In the genomic region with DNA sequence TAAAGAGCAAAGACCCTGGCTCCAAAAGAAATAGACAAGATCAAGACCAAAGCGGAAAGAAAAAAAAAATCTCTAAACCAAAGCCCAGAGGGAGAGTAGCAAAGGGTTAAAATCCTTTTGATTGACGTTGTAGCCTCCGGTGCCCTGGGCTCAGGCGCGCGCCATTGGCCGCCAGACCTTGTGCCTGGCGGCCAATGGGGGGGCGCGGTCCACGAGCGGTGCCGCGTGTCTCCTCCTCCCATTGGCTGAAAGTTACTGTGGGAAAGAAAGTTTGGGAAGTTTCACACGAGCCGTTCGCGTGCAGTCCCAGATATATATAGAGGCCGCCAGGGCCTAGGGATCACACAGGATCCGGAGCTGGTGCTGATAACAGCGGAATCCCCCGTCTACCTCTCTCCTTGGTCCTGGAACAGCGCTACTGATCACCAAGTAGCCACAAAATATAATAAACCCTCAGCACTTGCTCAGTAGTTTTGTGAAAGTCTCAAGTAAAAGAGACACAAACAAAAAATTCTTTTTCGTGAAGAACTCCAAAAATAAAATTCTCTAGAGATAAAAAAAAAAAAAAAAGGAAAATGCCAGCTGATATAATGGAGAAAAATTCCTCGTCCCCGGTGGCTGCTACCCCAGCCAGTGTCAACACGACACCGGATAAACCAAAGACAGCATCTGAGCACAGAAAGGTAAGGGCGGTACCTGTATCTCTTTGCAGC, we compare ENCODE assay signal across 1 cellular context.
TF ChIP-seq lines count a peak whose summit lies in the region.

A gene with protein sequence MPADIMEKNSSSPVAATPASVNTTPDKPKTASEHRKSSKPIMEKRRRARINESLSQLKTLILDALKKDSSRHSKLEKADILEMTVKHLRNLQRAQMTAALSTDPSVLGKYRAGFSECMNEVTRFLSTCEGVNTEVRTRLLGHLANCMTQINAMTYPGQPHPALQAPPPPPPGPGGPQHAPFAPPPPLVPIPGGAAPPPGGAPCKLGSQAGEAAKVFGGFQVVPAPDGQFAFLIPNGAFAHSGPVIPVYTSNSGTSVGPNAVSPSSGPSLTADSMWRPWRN (plus strand): TSS at position 343 of the 713 bp plus-strand sequence. CDS start 233 bp downstream, at position 576.

TF ChIP-seq in GM12878, 131 proteins besides CTCF, POLR2A, EP300 and RAD21 (continued from another document):
- TF ChIP-seq, protein P1, sequence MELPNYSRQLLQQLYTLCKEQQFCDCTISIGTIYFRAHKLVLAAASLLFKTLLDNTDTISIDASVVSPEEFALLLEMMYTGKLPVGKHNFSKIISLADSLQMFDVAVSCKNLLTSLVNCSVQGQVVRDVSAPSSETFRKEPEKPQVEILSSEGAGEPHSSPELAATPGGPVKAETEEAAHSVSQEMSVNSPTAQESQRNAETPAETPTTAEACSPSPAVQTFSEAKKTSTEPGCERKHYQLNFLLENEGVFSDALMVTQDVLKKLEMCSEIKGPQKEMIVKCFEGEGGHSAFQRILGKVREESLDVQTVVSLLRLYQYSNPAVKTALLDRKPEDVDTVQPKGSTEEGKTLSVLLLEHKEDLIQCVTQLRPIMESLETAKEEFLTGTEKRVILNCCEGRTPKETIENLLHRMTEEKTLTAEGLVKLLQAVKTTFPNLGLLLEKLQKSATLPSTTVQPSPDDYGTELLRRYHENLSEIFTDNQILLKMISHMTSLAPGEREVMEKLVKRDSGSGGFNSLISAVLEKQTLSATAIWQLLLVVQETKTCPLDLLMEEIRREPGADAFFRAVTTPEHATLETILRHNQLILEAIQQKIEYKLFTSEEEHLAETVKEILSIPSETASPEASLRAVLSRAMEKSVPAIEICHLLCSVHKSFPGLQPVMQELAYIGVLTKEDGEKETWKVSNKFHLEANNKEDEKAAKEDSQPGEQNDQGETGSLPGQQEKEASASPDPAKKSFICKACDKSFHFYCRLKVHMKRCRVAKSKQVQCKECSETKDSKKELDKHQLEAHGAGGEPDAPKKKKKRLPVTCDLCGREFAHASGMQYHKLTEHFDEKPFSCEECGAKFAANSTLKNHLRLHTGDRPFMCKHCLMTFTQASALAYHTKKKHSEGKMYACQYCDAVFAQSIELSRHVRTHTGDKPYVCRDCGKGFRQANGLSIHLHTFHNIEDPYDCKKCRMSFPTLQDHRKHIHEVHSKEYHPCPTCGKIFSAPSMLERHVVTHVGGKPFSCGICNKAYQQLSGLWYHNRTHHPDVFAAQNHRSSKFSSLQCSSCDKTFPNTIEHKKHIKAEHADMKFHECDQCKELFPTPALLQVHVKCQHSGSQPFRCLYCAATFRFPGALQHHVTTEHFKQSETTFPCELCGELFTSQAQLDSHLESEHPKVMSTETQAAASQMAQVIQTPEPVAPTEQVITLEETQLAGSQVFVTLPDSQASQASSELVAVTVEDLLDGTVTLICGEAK (IDR thresholded peaks at IDR 0.05; ENCODE audit: borderline replicate concordance): no peak
- TF ChIP-seq, protein P2, sequence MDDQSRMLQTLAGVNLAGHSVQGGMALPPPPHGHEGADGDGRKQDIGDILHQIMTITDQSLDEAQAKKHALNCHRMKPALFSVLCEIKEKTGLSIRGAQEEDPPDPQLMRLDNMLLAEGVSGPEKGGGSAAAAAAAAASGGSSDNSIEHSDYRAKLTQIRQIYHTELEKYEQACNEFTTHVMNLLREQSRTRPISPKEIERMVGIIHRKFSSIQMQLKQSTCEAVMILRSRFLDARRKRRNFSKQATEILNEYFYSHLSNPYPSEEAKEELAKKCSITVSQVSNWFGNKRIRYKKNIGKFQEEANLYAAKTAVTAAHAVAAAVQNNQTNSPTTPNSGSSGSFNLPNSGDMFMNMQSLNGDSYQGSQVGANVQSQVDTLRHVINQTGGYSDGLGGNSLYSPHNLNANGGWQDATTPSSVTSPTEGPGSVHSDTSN (IDR thresholded peaks at IDR 0.05; ENCODE audit: insufficient replicate concordance, low read depth, low read length): peak; percentile 88
- 0 out of 2 replicates have a peak, but pooled peaks have one; percentile 31 for TF ChIP-seq NBN (IDR thresholded peaks at IDR 0.05)
- TF ChIP-seq ZNF384 (IDR thresholded peaks at IDR 0.05; ENCODE audit: borderline replicate concordance, low read depth, low read length): peak; percentile 36; the same call in 1 of the 2 replicates
- peak; percentile 71 for TF ChIP-seq EED (IDR thresholded peaks at IDR 0.05; ENCODE audit: low read depth)
- TF ChIP-seq CREB1 (IDR thresholded peaks at IDR 0.05; ENCODE audit: low read depth): 0 out of 2 replicates have a peak, but pooled peaks have one; percentile 20
- no peak for TF ChIP-seq EZH2 (IDR thresholded peaks at IDR 0.05; ENCODE audit: borderline replicate concordance, control insufficient read depth, low read depth, low read length)
- peak; percentile 31; the same call in 1 of the 2 replicates for TF ChIP-seq FOXM1 (IDR thresholded peaks at IDR 0.05; ENCODE audit: low read depth, low read length)
- no peak for TF ChIP-seq ASH2L (IDR thresholded peaks at IDR 0.05; ENCODE audit: borderline replicate concordance, low read depth)
- TF ChIP-seq RUNX3 (IDR thresholded peaks at IDR 0.05; ENCODE audit: low read length): peak; percentile 51; the same call in 1 of the 2 replicates
- TF ChIP-seq NFYA (IDR thresholded peaks at IDR 0.05; ENCODE audit: borderline replicate concordance, low read depth, low read length): peak; percentile 10; the same call in 1 of the 2 replicates
- TF ChIP-seq, protein P3, sequence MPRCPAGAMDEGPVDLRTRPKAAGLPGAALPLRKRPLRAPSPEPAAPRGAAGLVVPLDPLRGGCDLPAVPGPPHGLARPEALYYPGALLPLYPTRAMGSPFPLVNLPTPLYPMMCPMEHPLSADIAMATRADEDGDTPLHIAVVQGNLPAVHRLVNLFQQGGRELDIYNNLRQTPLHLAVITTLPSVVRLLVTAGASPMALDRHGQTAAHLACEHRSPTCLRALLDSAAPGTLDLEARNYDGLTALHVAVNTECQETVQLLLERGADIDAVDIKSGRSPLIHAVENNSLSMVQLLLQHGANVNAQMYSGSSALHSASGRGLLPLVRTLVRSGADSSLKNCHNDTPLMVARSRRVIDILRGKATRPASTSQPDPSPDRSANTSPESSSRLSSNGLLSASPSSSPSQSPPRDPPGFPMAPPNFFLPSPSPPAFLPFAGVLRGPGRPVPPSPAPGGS (IDR thresholded peaks at IDR 0.05; ENCODE audit: borderline replicate concordance, insufficient read depth, low read depth, low read length, poor library complexity, severe bottlenecking): peak; percentile 53
- TF ChIP-seq KLF5 (IDR thresholded peaks at IDR 0.05; ENCODE audit: partially characterized antibody): no peak
- peak; percentile 56; the same call in 1 of the 2 replicates for TF ChIP-seq TCF3 (IDR thresholded peaks at IDR 0.05; ENCODE audit: borderline replicate concordance, insufficient read depth, low read depth, low read length)
- TF ChIP-seq MEF2B (IDR thresholded peaks at IDR 0.05; ENCODE audit: partially characterized antibody, poor library complexity, severe bottlenecking): peak; percentile 51
